Comparison of ENCODE assay signal across 1 cellular context in the genomic region with DNA sequence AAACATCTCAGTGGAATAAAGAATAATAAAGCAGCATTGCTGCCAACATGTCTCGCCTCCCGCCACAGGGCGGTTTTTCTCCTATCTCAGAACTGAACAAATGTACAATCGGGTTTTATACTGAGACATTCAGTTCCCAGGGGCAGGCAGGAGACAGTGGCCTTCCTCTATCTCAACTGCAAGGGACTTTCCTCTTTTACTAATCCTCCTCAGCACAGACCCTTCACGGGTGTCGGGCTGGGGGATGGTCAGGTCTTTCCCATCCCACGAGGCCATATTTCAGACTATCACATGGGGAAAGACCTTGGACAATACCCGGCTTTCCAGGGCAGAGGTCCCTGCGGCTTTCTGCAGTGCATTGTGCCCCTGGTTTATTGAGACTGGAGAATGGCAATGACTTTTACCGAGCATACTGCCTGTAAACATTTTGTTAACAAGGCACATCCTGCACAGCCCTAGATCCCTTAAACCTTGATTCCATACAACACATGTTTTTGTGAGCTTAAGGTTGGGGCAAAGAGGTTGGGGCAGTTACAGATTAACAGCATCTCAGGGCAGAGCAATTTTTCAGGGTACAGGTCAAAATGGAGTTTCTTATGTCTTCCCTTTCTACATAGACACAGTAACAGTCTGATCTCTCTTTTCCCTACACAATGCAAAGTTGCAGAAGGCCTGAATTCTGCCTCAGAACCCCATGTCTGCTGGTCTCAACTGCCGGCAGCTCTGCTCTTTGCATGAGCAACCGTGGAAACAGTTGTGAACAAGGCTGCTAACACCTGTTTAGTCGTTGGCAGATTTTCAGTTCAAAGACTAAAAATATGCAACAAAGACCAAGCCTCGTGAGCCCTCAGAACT.
TF ChIP-seq lines count a peak whose summit lies in the region.
"Not testable (repeated sequence)": the region's sequence is repeated elsewhere in the genome, so short reads cannot be mapped to it uniquely, and the experiment has no call there.

No MANE protein-coding gene starts in this region.

TF ChIP-seq in HepG2, 621 proteins besides CTCF, POLR2A, EP300 and RAD21:
- TF ChIP-seq ZNF292 (CRISPR knock-in tag; IDR thresholded peaks at IDR 0.05; ENCODE audit: borderline replicate concordance, low read depth) (0 out of 2 replicates have a peak, but pooled peaks have one; percentile 17), SALL1 (CRISPR knock-in tag; IDR thresholded peaks at IDR 0.05) (0 out of 2 replicates have a peak, but pooled peaks have one; percentile 22), SAP130 (CRISPR knock-in tag; IDR thresholded peaks at IDR 0.05; ENCODE audit: low read depth) (0 out of 2 replicates have a peak, but pooled peaks have one; percentile 19), ZNF766 (CRISPR knock-in tag; IDR thresholded peaks at IDR 0.05; ENCODE audit: borderline replicate concordance) (0 out of 2 replicates have a peak, but pooled peaks have one; percentile 25), SOX6 (CRISPR knock-in tag; IDR thresholded peaks at IDR 0.05) (peak; percentile 23; the same call in 1 of the 2 replicates), SPEN (CRISPR knock-in tag; IDR thresholded peaks at IDR 0.05; ENCODE audit: low read depth) (peak; percentile 20; the same call in 1 of the 2 replicates), ZNF605 (CRISPR knock-in tag; IDR thresholded peaks at IDR 0.05) (0 out of 2 replicates have a peak, but pooled peaks have one; percentile 46), ARNTL (CRISPR knock-in tag; IDR thresholded peaks at IDR 0.05) (0 out of 2 replicates have a peak, but pooled peaks have one; percentile 40), RXRB (CRISPR knock-in tag; IDR thresholded peaks at IDR 0.05; ENCODE audit: borderline replicate concordance) (0 out of 2 replicates have a peak, but pooled peaks have one; percentile 29)
- not testable (repeated sequence) for TF ChIP-seq SOX6 (IDR thresholded peaks at IDR 0.05)
- TF ChIP-seq, protein P1, sequence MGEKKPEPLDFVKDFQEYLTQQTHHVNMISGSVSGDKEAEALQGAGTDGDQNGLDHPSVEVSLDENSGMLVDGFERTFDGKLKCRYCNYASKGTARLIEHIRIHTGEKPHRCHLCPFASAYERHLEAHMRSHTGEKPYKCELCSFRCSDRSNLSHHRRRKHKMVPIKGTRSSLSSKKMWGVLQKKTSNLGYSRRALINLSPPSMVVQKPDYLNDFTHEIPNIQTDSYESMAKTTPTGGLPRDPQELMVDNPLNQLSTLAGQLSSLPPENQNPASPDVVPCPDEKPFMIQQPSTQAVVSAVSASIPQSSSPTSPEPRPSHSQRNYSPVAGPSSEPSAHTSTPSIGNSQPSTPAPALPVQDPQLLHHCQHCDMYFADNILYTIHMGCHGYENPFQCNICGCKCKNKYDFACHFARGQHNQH (CRISPR knock-in tag; IDR thresholded peaks at IDR 0.05) = peak; percentile 24; the same call in 1 of the 2 replicates
- TF ChIP-seq, protein P2, sequence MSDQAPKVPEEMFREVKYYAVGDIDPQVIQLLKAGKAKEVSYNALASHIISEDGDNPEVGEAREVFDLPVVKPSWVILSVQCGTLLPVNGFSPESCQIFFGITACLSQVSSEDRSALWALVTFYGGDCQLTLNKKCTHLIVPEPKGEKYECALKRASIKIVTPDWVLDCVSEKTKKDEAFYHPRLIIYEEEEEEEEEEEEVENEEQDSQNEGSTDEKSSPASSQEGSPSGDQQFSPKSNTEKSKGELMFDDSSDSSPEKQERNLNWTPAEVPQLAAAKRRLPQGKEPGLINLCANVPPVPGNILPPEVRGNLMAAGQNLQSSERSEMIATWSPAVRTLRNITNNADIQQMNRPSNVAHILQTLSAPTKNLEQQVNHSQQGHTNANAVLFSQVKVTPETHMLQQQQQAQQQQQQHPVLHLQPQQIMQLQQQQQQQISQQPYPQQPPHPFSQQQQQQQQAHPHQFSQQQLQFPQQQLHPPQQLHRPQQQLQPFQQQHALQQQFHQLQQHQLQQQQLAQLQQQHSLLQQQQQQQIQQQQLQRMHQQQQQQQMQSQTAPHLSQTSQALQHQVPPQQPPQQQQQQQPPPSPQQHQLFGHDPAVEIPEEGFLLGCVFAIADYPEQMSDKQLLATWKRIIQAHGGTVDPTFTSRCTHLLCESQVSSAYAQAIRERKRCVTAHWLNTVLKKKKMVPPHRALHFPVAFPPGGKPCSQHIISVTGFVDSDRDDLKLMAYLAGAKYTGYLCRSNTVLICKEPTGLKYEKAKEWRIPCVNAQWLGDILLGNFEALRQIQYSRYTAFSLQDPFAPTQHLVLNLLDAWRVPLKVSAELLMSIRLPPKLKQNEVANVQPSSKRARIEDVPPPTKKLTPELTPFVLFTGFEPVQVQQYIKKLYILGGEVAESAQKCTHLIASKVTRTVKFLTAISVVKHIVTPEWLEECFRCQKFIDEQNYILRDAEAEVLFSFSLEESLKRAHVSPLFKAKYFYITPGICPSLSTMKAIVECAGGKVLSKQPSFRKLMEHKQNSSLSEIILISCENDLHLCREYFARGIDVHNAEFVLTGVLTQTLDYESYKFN (CRISPR knock-in tag; conservative IDR thresholded peaks at IDR 0.05) = peak; percentile 45; the same call in 1 of the 2 replicates
